Comparison of ENCODE assay signal across 15 cellular contexts in genomic region chr10:78992333-78992732, GRCh38.
DNase-seq lines count a peak whose midpoint lies in the region; ATAC-seq and TF ChIP-seq lines count a peak whose summit lies in the region.
"Had no signal": no experiment of that assay in that cellular context is flagged by ENCODE, and none has a peak within 500 bp of the region (broad histone marks: within the 10 kb centered on the region; RNA-seq: fewer than 3 reads in every experiment).

No MANE protein-coding gene starts in this region.

- intact Hi-C loops in adrenal gland (cut with DNase I): no loop called here

- H3K27ac Mint-ChIP-seq in naive thymus-derived CD8-positive, alpha-beta T cell: no peak overlapping the region

- peaks cover 0 to 3% (median 1%) of the 10 kb centered on the region in 5 donors for H3K27me3 Mint-ChIP-seq in naive thymus-derived CD8-positive, alpha-beta T cell
- H3K27me3 Mint-ChIP-seq: activated naive CD8-positive, alpha-beta T cell had no signal

- no peak overlapping the region for H3K27ac ChIP-seq in adrenal gland
- H3K27ac ChIP-seq: lower lobe of right lung, upper lobe of left lung had no signal

- H3K9me3 Mint-ChIP-seq in naive thymus-derived CD8-positive, alpha-beta T cell: no peaks in the 10 kb centered on the region

- peak; percentile 53 for ATAC-seq in HG02763 (IDR thresholded peaks at IDR 0.05; ENCODE audit: unreplicated experiment)
- ATAC-seq in naive thymus-derived CD8-positive, alpha-beta T cell: peak; percentile 78 to 85
- ATAC-seq: lower lobe of right lung had no signal

- no peak for TF ChIP-seq CTCF in adrenal gland (IDR thresholded peaks at IDR 0.05)

- H3K4me1 ChIP-seq in adrenal gland (replicated peaks in 1 of 2): no peaks in the 10 kb centered on the region
- H3K4me1 ChIP-seq: upper lobe of left lung had no signal

- DNase-seq in GM19238 (ENCODE audit: insufficient read length, low spot score): peak; percentile 27
- peak; percentile 54 for DNase-seq in NAMALWA (ENCODE audit: low spot score)
- peak in 2 of 10 donors; percentile 30 to 31 for DNase-seq in naive thymus-derived CD8-positive, alpha-beta T cell
- DNase-seq in A172 (ENCODE audit: low spot score): no peak
- DNase-seq in adrenal gland: no peak
- no peak for DNase-seq in C1 segment of cervical spinal cord (lab: John Stamatoyannopoulos, UW)
- no peak for DNase-seq in AG20443 (ENCODE audit: low spot score)
- DNase-seq: Calu3, erythroblast, lower lobe of right lung, NCI-H2081, Right ventricle myocardium superior, upper lobe of left lung had no signal

- POLR2A ChIA-PET in naive thymus-derived CD8-positive, alpha-beta T cell (lab: Charles Lee): interaction anchor here (0.6 kb wide), 1 partner anchor 17 kb away, joined by 6 read pairs; no protein-coding TSS in a partner anchor

- no peak for TF ChIP-seq POLR2A in adrenal gland (IDR thresholded peaks at IDR 0.05)

- peak overlapping the region in 3 of 10 donors; percentile 13 to 27 (median 27) for H3K4me3 Mint-ChIP-seq in naive thymus-derived CD8-positive, alpha-beta T cell
- H3K4me3 Mint-ChIP-seq: activated naive CD8-positive, alpha-beta T cell had no signal

- H3K36me3 Mint-ChIP-seq in naive thymus-derived CD8-positive, alpha-beta T cell: no peaks in the 10 kb centered on the region
- H3K36me3 Mint-ChIP-seq: activated naive CD8-positive, alpha-beta T cell had no signal

- 82 to 100% (median 88%) methylated on average over 1 to 6 of the region's 6 CpGs for WGBS in adrenal gland, 4 donors

- H3K36me3 ChIP-seq in adrenal gland (replicated peaks in 1 of 2): no peaks in the 10 kb centered on the region
- H3K36me3 ChIP-seq: lower lobe of right lung, upper lobe of left lung had no signal

- H3K9me3 ChIP-seq in adrenal gland (replicated peaks in 1 of 3): no peaks in the 10 kb centered on the region
- H3K9me3 ChIP-seq: lower lobe of right lung, upper lobe of left lung had no signal

- no peak overlapping the region for H3K4me3 ChIP-seq in adrenal gland
- H3K4me3 ChIP-seq: lower lobe of right lung, upper lobe of left lung had no signal

- H3K4me1 Mint-ChIP-seq in naive thymus-derived CD8-positive, alpha-beta T cell: peaks cover 5 to 22% (median 14%) of the 10 kb centered on the region in 4 donors

- H3K27me3 ChIP-seq in adrenal gland: no peaks in the 10 kb centered on the region
- H3K27me3 ChIP-seq: upper lobe of left lung had no signal

Comparison
In these comparisons a context has a peak if more than half of its experiments do, and no peak if none do; other contexts are left out.
1. DNase-seq: peak in GM19238 (single experiment) and NAMALWA (single experiment); none in A172 (single experiment), adrenal gland (0 of 7), C1 segment of cervical spinal cord (0 of 14) and AG20443 (single experiment).